16 cellular contexts compared by ENCODE assay signal in genomic region chr1:41566274-41566885, GRCh38.
DNase-seq lines count a peak whose midpoint lies in the region; ATAC-seq and TF ChIP-seq lines count a peak whose summit lies in the region.
"Had no signal": no experiment of that assay in that cellular context is flagged by ENCODE, and none has a peak within 500 bp of the region (broad histone marks: within the 10 kb centered on the region; RNA-seq: fewer than 3 reads in every experiment).

No MANE protein-coding gene starts in this region.

- H3K27me3 Mint-ChIP-seq in activated naive CD4-positive, alpha-beta T cell treated with anti-CD3 and anti-CD28 coated beads, Interleukin-2, amount 50 U/mL, for 24 hours, result no peaks in the 10 kb centered on the region
- no peaks in the 10 kb centered on the region for H3K27me3 Mint-ChIP-seq in activated naive CD4-positive, alpha-beta T cell treated with anti-CD3 and anti-CD28 coated beads, Interleukin-2, amount 10 ng/mL, durations not matched to agents 7 days and 5 days
- H3K27me3 Mint-ChIP-seq in activated T-helper 17 cell treated with anti-CD3 and anti-CD28 coated beads, Interleukin-2, amount 50 U/mL, for 72 hours, result no peaks in the 10 kb centered on the region
- H3K27me3 Mint-ChIP-seq: CD4-positive, alpha-beta T cell had no signal

- H3K27ac Mint-ChIP-seq in activated naive CD4-positive, alpha-beta T cell treated with anti-CD3 and anti-CD28 coated beads, Interleukin-2, amount 50 U/mL, for 24 hours, result peak overlapping the region; percentile 76
- no peak overlapping the region for H3K27ac Mint-ChIP-seq in activated naive CD4-positive, alpha-beta T cell treated with anti-CD3 and anti-CD28 coated beads, Interleukin-2, amount 10 ng/mL, durations not matched to agents 7 days and 5 days
- H3K27ac Mint-ChIP-seq in activated T-helper 17 cell treated with anti-CD3 and anti-CD28 coated beads, Interleukin-2, amount 50 U/mL, for 72 hours, result peak overlapping the region; percentile 46
- H3K27ac Mint-ChIP-seq: CD4-positive, alpha-beta T cell had no signal

- no peaks in the 10 kb centered on the region for H3K9me3 Mint-ChIP-seq in activated naive CD4-positive, alpha-beta T cell treated with anti-CD3 and anti-CD28 coated beads, Interleukin-2, amount 50 U/mL, for 24 hours
- H3K9me3 Mint-ChIP-seq in activated naive CD4-positive, alpha-beta T cell treated with anti-CD3 and anti-CD28 coated beads, Interleukin-2, amount 10 ng/mL, durations not matched to agents 7 days and 5 days, result no peaks in the 10 kb centered on the region
- H3K9me3 Mint-ChIP-seq in activated T-helper 17 cell treated with anti-CD3 and anti-CD28 coated beads, Interleukin-2, amount 50 U/mL, for 72 hours, result no peaks in the 10 kb centered on the region
- H3K9me3 Mint-ChIP-seq: CD4-positive, alpha-beta T cell had no signal

- TF ChIP-seq CTCF in GM13976 (IDR thresholded peaks at IDR 0.05; ENCODE audit: borderline replicate concordance, control extremely low read depth, extremely low read depth, insufficient read depth, missing control alignments), result no peak

- H3K4me3 Mint-ChIP-seq in activated naive CD4-positive, alpha-beta T cell treated with anti-CD3 and anti-CD28 coated beads, Interleukin-2, amount 50 U/mL, for 24 hours, result no peak overlapping the region
- no peak overlapping the region for H3K4me3 Mint-ChIP-seq in activated naive CD4-positive, alpha-beta T cell treated with anti-CD3 and anti-CD28 coated beads, Interleukin-2, amount 10 ng/mL, durations not matched to agents 7 days and 5 days
- H3K4me3 Mint-ChIP-seq in activated T-helper 17 cell treated with anti-CD3 and anti-CD28 coated beads, Interleukin-2, amount 50 U/mL, for 72 hours, result no peak overlapping the region
- H3K4me3 Mint-ChIP-seq: CD4-positive, alpha-beta T cell had no signal

- CTCF ChIA-PET in activated naive CD4-positive, alpha-beta T cell treated with anti-CD3 and anti-CD28 coated beads, Interleukin-2, amount 10 ng/mL, durations not matched to agents 7 days and 5 days (lab: Charles Lee), result no interaction called here

- peaks cover 45% of the 10 kb centered on the region for H3K36me3 Mint-ChIP-seq in activated naive CD4-positive, alpha-beta T cell treated with anti-CD3 and anti-CD28 coated beads, Interleukin-2, amount 50 U/mL, for 24 hours
- peaks cover 13% of the 10 kb centered on the region for H3K36me3 Mint-ChIP-seq in activated naive CD4-positive, alpha-beta T cell treated with anti-CD3 and anti-CD28 coated beads, Interleukin-2, amount 10 ng/mL, durations not matched to agents 7 days and 5 days
- peaks cover 94% of the 10 kb centered on the region for H3K36me3 Mint-ChIP-seq in activated T-helper 17 cell treated with anti-CD3 and anti-CD28 coated beads, Interleukin-2, amount 50 U/mL, for 72 hours (ENCODE audit: low read depth)

- peaks cover 28% of the 10 kb centered on the region for H3K4me1 Mint-ChIP-seq in activated naive CD4-positive, alpha-beta T cell treated with anti-CD3 and anti-CD28 coated beads, Interleukin-2, amount 50 U/mL, for 24 hours
- peaks cover 14% of the 10 kb centered on the region for H3K4me1 Mint-ChIP-seq in activated naive CD4-positive, alpha-beta T cell treated with anti-CD3 and anti-CD28 coated beads, Interleukin-2, amount 10 ng/mL, durations not matched to agents 7 days and 5 days
- H3K4me1 Mint-ChIP-seq in activated T-helper 17 cell treated with anti-CD3 and anti-CD28 coated beads, Interleukin-2, amount 50 U/mL, for 72 hours, result peaks cover 38% of the 10 kb centered on the region

- in situ Hi-C loops in GM13976 (cut with MboI; ENCODE audit: low sequenced_read_pairs, unreplicated experiment), result loop anchor here (25.0 kb wide), 1 partner anchor 571 kb away; no protein-coding TSS in a partner anchor

- DNase-seq in activated naive CD4-positive, alpha-beta T cell treated with anti-CD3 and anti-CD28 coated beads, Interleukin-2, amount 10 ng/mL, durations not matched to agents 7 days and 5 days, result no peak
- DNase-seq in left lobe of liver (ENCODE audit: low spot score) (peak; percentile 22), ureter (ENCODE audit: low spot score) (peak; percentile 29), DMS53 treated with DMSO at 0.1 percent for 48 hours (lab: John Stamatoyannopoulos, UW; ENCODE audit: unreplicated experiment) (no peak), GM13976 (ENCODE audit: low spot score) (no peak)
- DNase-seq: ACHN; AML-193; CD4-positive, alpha-beta T cell; DMS79; HCEC 1CT; NCI-H1105; NCI-H1694; NCI-H2227 treated with DMSO at 0.1 percent for 48 hours; NCI-H524 had no signal

- no peak for ATAC-seq in activated T-helper 17 cell treated with anti-CD3 and anti-CD28 coated beads, Interleukin-2, amount 50 U/mL, for 72 hours (replicated peaks)
- ATAC-seq in left lobe of liver, result no peak

Comparison
In these comparisons a context has a peak if more than half of its experiments do, and no peak if none do; other contexts are left out.
1. DNase-seq: peak in left lobe of liver (single experiment) and ureter (single experiment); none in activated naive CD4-positive, alpha-beta T cell treated with anti-CD3 and anti-CD28 coated beads, Interleukin-2, amount 10 ng/mL, durations not matched to agents 7 days and 5 days (single experiment), DMS53 treated with DMSO at 0.1 percent for 48 hours (single experiment) and GM13976 (single experiment).